1 cellular context compared by ENCODE assay signal in the genomic region with DNA sequence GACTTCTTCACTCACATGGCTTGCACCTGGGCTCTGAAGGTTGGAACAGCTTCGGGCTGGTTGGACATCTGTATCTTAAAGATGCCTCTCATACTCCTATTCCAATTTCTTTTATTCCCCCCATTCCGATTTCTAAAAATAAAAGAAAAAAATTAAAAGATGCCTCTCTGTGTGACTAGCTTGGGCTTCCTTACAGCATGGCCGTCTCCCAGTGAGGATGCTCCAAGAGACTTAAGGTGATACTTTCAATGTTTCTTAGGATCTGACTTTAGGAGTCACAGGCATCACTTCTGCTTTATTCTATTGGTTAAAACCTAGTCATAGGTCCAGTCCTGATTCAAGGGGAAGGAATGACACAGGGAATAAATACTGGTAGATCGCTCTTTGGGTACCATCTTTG.
TF ChIP-seq lines count a peak whose summit lies in the region.

No MANE protein-coding gene starts in this region.

TF ChIP-seq in liver, 16 proteins besides CTCF, POLR2A, EP300 and RAD21 (continued from another document):
- TF ChIP-seq ZBTB33 (IDR thresholded peaks at IDR 0.05), result no peak
